ENCODE assay signal across 14 cellular contexts in genomic region chr1:67020304-67020703, GRCh38. TPM values are rescaled to one million over a fixed set of nuclear protein-coding genes. Genes with fewer than 3 reads are reported as not detected.
A peak's percentile ranks its signal among the peaks of the same experiment; 100 is the strongest.
DNase-seq lines count a peak whose midpoint lies in the region; ATAC-seq, FAIRE-seq and TF ChIP-seq lines count a peak whose summit lies in the region.
"Had no signal": no experiment of that assay in that cellular context is flagged by ENCODE, and none has a peak within 500 bp of the region (broad histone marks: within the 10 kb centered on the region; RNA-seq: fewer than 3 reads in every experiment).

No MANE protein-coding gene starts in this region.

- no peaks in the 10 kb centered on the region for H3K9me3 ChIP-seq in SK-N-MC (ENCODE audit: low read depth, low read length)

- POLR2A ChIA-PET in naive thymus-derived CD8-positive, alpha-beta T cell (lab: Charles Lee), result no interaction called here

- peaks cover 0 to 7% (median 4%) of the 10 kb centered on the region in 4 donors for H3K4me1 Mint-ChIP-seq in naive thymus-derived CD8-positive, alpha-beta T cell

- H3K27me3 Mint-ChIP-seq in naive thymus-derived CD8-positive, alpha-beta T cell, result no peaks in the 10 kb centered on the region

- peak; percentile 31 for DNase-seq in AG08396 (ENCODE audit: low spot score)
- DNase-seq in SK-N-MC (ENCODE audit: low read depth, low spot score), result no peak
- peak; percentile 56 for DNase-seq in fibroblast of mammary gland (ENCODE audit: low read depth)
- no peak for DNase-seq in naive thymus-derived CD8-positive, alpha-beta T cell
- no peak for DNase-seq in hepatic stellate cell (ENCODE audit: low spot score)
- no peak for DNase-seq in GM12892 (ENCODE audit: insufficient read length)
- DNase-seq in stimulated activated naive CD4-positive, alpha-beta T cell (lab: John Stamatoyannopoulos, UW), result no peak
- DNase-seq: activated T-cell treated with anti-CD3 and anti-CD28 coated beads, Interleukin-2, amount 50 U/mL, for 4 hours; NCI-H2081 treated with DMSO at 0.1 percent for 48 hours; stimulated activated CD8-positive, alpha-beta memory T cell treated with anti-CD3 and anti-CD28 coated beads, Interleukin-4, amount 100 ng/mL, for 48 hours had no signal

- peaks cover 25% of the 10 kb centered on the region for H3K36me3 ChIP-seq in SK-N-MC (ENCODE audit: insufficient read depth, low read length)

- H3K9ac ChIP-seq in SK-N-MC (ENCODE audit: insufficient read length), result no peak overlapping the region

- peak overlapping the region in 6 of 10 donors; percentile 1 to 63 (median 12) for H3K27ac Mint-ChIP-seq in naive thymus-derived CD8-positive, alpha-beta T cell

- H3K4me3 ChIP-seq in SK-N-MC (no peak overlapping the region; the same call in 1 of the 2 replicates), fibroblast of mammary gland (ENCODE audit: control insufficient read depth, low read depth, low read length) (no peak overlapping the region)

- peak overlapping the region; percentile 71 for H3K27ac ChIP-seq in SK-N-MC

- FAIRE-seq in GM12892 (lab: Jason Lieb, UNC), result no peak
- FAIRE-seq: endometrium, GM18507 had no signal

- no peak overlapping the region for H3K4me3 Mint-ChIP-seq in naive thymus-derived CD8-positive, alpha-beta T cell
- H3K4me3 Mint-ChIP-seq: activated T-cell treated with anti-CD3 and anti-CD28 coated beads, Interleukin-2, amount 50 U/mL, for 4 hours had no signal

- no peak for TF ChIP-seq POLR2A in GM12892 (IDR thresholded peaks at IDR 0.05; ENCODE audit: low read depth, low read length)

- H3K36me3 Mint-ChIP-seq in naive thymus-derived CD8-positive, alpha-beta T cell, result peaks cover 27 to 85% (median 59%) of the 10 kb centered on the region in 3 donors

- no peak for TF ChIP-seq CTCF in fibroblast of mammary gland (conservative IDR thresholded peaks at IDR 0.05; ENCODE audit: control insufficient read depth, insufficient read depth, low read depth, low read length)

- no peak for ATAC-seq in naive thymus-derived CD8-positive, alpha-beta T cell
- ATAC-seq in GM21786 (IDR thresholded peaks at IDR 0.05; ENCODE audit: unreplicated experiment), result no peak
- ATAC-seq: activated CD4-positive, CD25-positive, alpha-beta regulatory T cell treated with anti-CD3 and anti-CD28 coated beads, Interleukin-2, amount 50 U/mL, for 24 hours; activated T-cell treated with anti-CD3 and anti-CD28 coated beads, Interleukin-2, amount 50 U/mL, for 4 hours had no signal

- peaks cover 0 to 2% (median 0%) of the 10 kb centered on the region in 9 donors for H3K9me3 Mint-ChIP-seq in naive thymus-derived CD8-positive, alpha-beta T cell
- H3K9me3 Mint-ChIP-seq: activated T-cell treated with anti-CD3 and anti-CD28 coated beads, Interleukin-2, amount 50 U/mL, for 4 hours had no signal

RNA-seq across cellular contexts. Expression of gene SLC35D1, which starts 33.6 kb away (rescaled TPM):
- total RNA-seq in naive thymus-derived CD8-positive, alpha-beta T cell, result 10 to 100 TPM; 22.2 to 22.8 TPM
- polyA plus RNA-seq in naive thymus-derived CD8-positive, alpha-beta T cell, result 1 to 10 TPM; 4.6 to 6.2 (median 5.7) TPM
- 5.6 TPM for polyA plus RNA-seq in GM12892 (2012; ENCODE audit: missing spikeins)

Comparison
In these comparisons a context has a peak if more than half of its experiments do, and no peak if none do; other contexts are left out.
1. DNase-seq: peak in AG08396 (single experiment) and fibroblast of mammary gland (single experiment); none in SK-N-MC (single experiment), naive thymus-derived CD8-positive, alpha-beta T cell (0 of 10), hepatic stellate cell (single experiment), GM12892 (single experiment) and stimulated activated naive CD4-positive, alpha-beta T cell (0 of 6).